ENCODE assay signal across 7 cellular contexts in genomic region chr14:87615822-87616679, GRCh38.
DNase-seq lines count a peak whose midpoint lies in the region; ATAC-seq, FAIRE-seq and TF ChIP-seq lines count a peak whose summit lies in the region.

No MANE protein-coding gene starts in this region.

- H3K27me3 ChIP-seq in OCI-LY3 (ENCODE audit: low read depth, low read length) = no peaks in the 10 kb centered on the region

- H3K36me3 Mint-ChIP-seq in brain = no peaks in the 10 kb centered on the region
- no peaks in the 10 kb centered on the region for H3K36me3 Mint-ChIP-seq in stimulated activated effector memory CD8-positive, alpha-beta T cell treated with anti-CD3 and anti-CD28 coated beads, Interleukin-12 subunit alpha, Interleukin-12 subunit beta, amount 100 ng/mL, for 72 hours

- no peak for FAIRE-seq in kidney (lab: Jason Lieb, UNC)

- in situ Hi-C loops in G401 (cut with HindIII; ENCODE audit: low sequenced_read_pairs) = no loop called here

- H3K4me1 ChIP-seq in OCI-LY3 (ENCODE audit: low read length) (peaks cover 7% of the 10 kb centered on the region), kidney (ENCODE audit: control insufficient read depth in 1 of 2, insufficient read depth in 1 of 2, low read depth in 1 of 2, low read length in 2 of 2) (no peaks in the 10 kb centered on the region)

- peak overlapping the region in 2 of 5 experiments; percentile 8 to 26 for H3K27ac Mint-ChIP-seq in brain
- H3K27ac Mint-ChIP-seq in stimulated activated effector memory CD8-positive, alpha-beta T cell treated with anti-CD3 and anti-CD28 coated beads, Interleukin-12 subunit alpha, Interleukin-12 subunit beta, amount 100 ng/mL, for 72 hours = no peak overlapping the region

- H3K9me3 ChIP-seq in OCI-LY3 (ENCODE audit: insufficient read depth, low read length) = 0 out of 2 replicates have a peak, but pooled peaks cover 5% of the 10 kb centered on the region
- no peaks in the 10 kb centered on the region for H3K9me3 ChIP-seq in kidney (ENCODE audit: control insufficient read depth in 1 of 2, low read length in 2 of 2)

- ATAC-seq in GM19467 (IDR thresholded peaks at IDR 0.05; ENCODE audit: unreplicated experiment) = peak; percentile 73
- ATAC-seq in stimulated activated effector memory CD8-positive, alpha-beta T cell treated with anti-CD3 and anti-CD28 coated beads, Interleukin-12 subunit alpha, Interleukin-12 subunit beta, amount 100 ng/mL, for 72 hours = peak; percentile 39

- peak; percentile 12 for DNase-seq in G401 (ENCODE audit: low spot score)
- DNase-seq in HPDE6-E6E7 (ENCODE audit: extremely low spot score) = peak; percentile 80
- DNase-seq in kidney = no peak
- DNase-seq in stimulated activated effector memory CD8-positive, alpha-beta T cell treated with anti-CD3 and anti-CD28 coated beads, Interleukin-12 subunit alpha, Interleukin-12 subunit beta, amount 100 ng/mL, for 72 hours (ENCODE audit: low spot score in 2 of 2) = peak; percentile 5 to 54

- peak overlapping the region; percentile 48 for H2AFZ ChIP-seq in OCI-LY3 (ENCODE audit: low read depth, low read length)

- no peak overlapping the region for H3K9ac ChIP-seq in OCI-LY3 (ENCODE audit: low read length)
- H3K9ac ChIP-seq in kidney (ENCODE audit: low read length in 2 of 2) = no peak overlapping the region

- H3K27ac ChIP-seq in OCI-LY3 (ENCODE audit: low read length) (no peak overlapping the region), kidney (ENCODE audit: low read depth in 2 of 2, low read length in 2 of 2) (no peak overlapping the region)

- no peaks in the 10 kb centered on the region for H4K20me1 ChIP-seq in OCI-LY3 (ENCODE audit: insufficient read depth, low read length)

- peak overlapping the region; percentile 83 for H3K4me2 ChIP-seq in OCI-LY3 (ENCODE audit: low read length)

- H3K27me3 Mint-ChIP-seq in brain = no peaks in the 10 kb centered on the region

- H3K36me3 ChIP-seq in OCI-LY3 (replicated peaks; ENCODE audit: low read depth, low read length) = no peaks in the 10 kb centered on the region
- no peaks in the 10 kb centered on the region for H3K36me3 ChIP-seq in kidney (ENCODE audit: control insufficient read depth in 1 of 2, insufficient read depth in 2 of 2, low read length in 2 of 2)

- H3K4me3 ChIP-seq in OCI-LY3 (ENCODE audit: low read length) (peak overlapping the region; percentile 71), kidney (ENCODE audit: low read length in 2 of 2) (no peak overlapping the region)

- H3K4me3 Mint-ChIP-seq in brain = no peak overlapping the region
- no peak overlapping the region for H3K4me3 Mint-ChIP-seq in stimulated activated effector memory CD8-positive, alpha-beta T cell treated with anti-CD3 and anti-CD28 coated beads, Interleukin-12 subunit alpha, Interleukin-12 subunit beta, amount 100 ng/mL, for 72 hours

- no peaks in the 10 kb centered on the region for H3K79me2 ChIP-seq in OCI-LY3 (ENCODE audit: low read length)

- H3K4me1 Mint-ChIP-seq in brain = peaks cover 6% of the 10 kb centered on the region
- no peaks in the 10 kb centered on the region for H3K4me1 Mint-ChIP-seq in stimulated activated effector memory CD8-positive, alpha-beta T cell treated with anti-CD3 and anti-CD28 coated beads, Interleukin-12 subunit alpha, Interleukin-12 subunit beta, amount 100 ng/mL, for 72 hours

- intact Hi-C loops in kidney (cut with DNase I) = no loop called here

- H3K9me3 Mint-ChIP-seq in brain = peaks cover 8 to 39% (median 17%) of the 10 kb centered on the region in 5 experiments
- H3K9me3 Mint-ChIP-seq in stimulated activated effector memory CD8-positive, alpha-beta T cell treated with anti-CD3 and anti-CD28 coated beads, Interleukin-12 subunit alpha, Interleukin-12 subunit beta, amount 100 ng/mL, for 72 hours = peaks cover 8% of the 10 kb centered on the region

- TF ChIP-seq CTCF in OCI-LY3 (IDR thresholded peaks at IDR 0.05; ENCODE audit: low read depth, low read length) = peak; percentile 88
- TF ChIP-seq CTCF in brain (conservative IDR thresholded peaks at IDR 0.05) = peak; percentile 73 to 93
- TF ChIP-seq CTCF in kidney (IDR thresholded peaks at IDR 0.05; ENCODE audit: borderline replicate concordance, extremely low read depth, insufficient read depth) = peak; percentile 76
